In the genomic region with DNA sequence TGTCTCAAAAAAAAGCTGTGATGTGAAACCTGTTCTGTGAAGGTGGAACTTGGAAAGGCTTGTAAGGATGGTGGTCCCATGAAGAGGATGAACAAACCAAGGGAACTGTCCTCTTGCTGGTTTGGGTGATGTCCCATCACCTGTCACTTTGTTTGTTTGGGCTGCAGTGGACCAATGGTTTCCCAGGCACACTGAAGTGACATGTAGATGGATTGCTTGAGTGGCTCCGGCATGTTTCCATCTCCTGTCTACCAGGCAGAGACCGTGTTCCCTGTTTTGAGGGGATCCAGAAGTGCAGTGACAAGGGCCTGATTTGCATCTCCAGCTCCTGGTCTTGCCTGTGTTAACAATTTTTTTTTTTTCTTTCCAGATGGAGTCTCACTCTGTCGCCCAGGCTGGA, we compare ENCODE assay signal across 26 cellular contexts.
"Had no signal": no experiment of that assay in that cellular context is flagged by ENCODE, and none has a peak within 500 bp of the region (broad histone marks: within the 10 kb centered on the region; RNA-seq: fewer than 3 reads in every experiment).

No MANE protein-coding gene starts in this region.

- H3K27ac ChIP-seq: ascending aorta, brain microvascular endothelial cell, coronary artery had no signal

- FAIRE-seq: bronchial epithelial cell, frontal cortex had no signal

- H3K4me3 ChIP-seq: ascending aorta, coronary artery, dorsolateral prefrontal cortex had no signal

- H3K9me3 ChIP-seq: ascending aorta had no signal

- H3K36me3 ChIP-seq: ascending aorta, brain microvascular endothelial cell had no signal

- DNase-seq: activated CD4-positive, alpha-beta memory T cell treated with anti-CD3 and anti-CD28 coated beads for 36 hours; activated CD4-positive, alpha-beta T cell treated with anti-CD3 and anti-CD28 coated beads for 36 hours; activated CD4-positive, alpha-beta T cell treated with anti-CD3 and anti-CD28 coated beads, Interleukin-2, amount 10 ng/mL, durations not matched to agents 24 days and 14 days; activated CD4-positive, CD25-positive, alpha-beta regulatory T cell; activated CD4-positive, CD25-positive, alpha-beta regulatory T cell treated with anti-CD3 and anti-CD28 coated beads, Interleukin-2, amount 50 U/mL, for 72 hours; activated CD8-positive, alpha-beta memory T cell treated with anti-CD3 and anti-CD28 coated beads, Interleukin-2, amount 10 ng/mL, durations not matched to agents 7 days and 5 days; activated CD8-positive, alpha-beta memory T cell treated with anti-CD3 and anti-CD28 coated beads, Interleukin-2, amount 50 U/mL, for 4 hours; activated CD8-positive, alpha-beta T cell treated with anti-CD3 and anti-CD28 coated beads, Interleukin-2, amount 10 ng/mL, durations not matched to agents 7 days and 5 days; activated effector memory CD4-positive, alpha-beta T cell treated with anti-CD3 and anti-CD28 coated beads, Interleukin-2, amount 50 U/mL, for 16 hours; activated naive CD4-positive, alpha-beta T cell treated with anti-CD3 and anti-CD28 coated beads for 36 hours; activated naive CD8-positive, alpha-beta T cell treated with anti-CD3 and anti-CD28 coated beads, Interleukin-2, amount 10 ng/mL, durations not matched to agents 7 days and 5 days; activated T-cell treated with anti-CD3 and anti-CD28 coated beads, Interleukin-2, amount 50 U/mL, for 1 hour; activated T-cell treated with anti-CD3 and anti-CD28 coated beads, Interleukin-2, amount 50 U/mL, for 48 hours; brain microvascular endothelial cell; dorsolateral prefrontal cortex; effector memory CD4-positive, alpha-beta T cell; endodermal cell; foreskin fibroblast; head of caudate nucleus; T-helper 17 cell; T1000 had no signal

- ATAC-seq: activated CD4-positive, alpha-beta T cell treated with anti-CD3 and anti-CD28 coated beads for 36 hours; activated CD8-positive, alpha-beta memory T cell treated with anti-CD3 and anti-CD28 coated beads, Interleukin-2, amount 10 ng/mL, durations not matched to agents 7 days and 5 days; activated CD8-positive, alpha-beta T cell treated with anti-CD3 and anti-CD28 coated beads, Interleukin-2, amount 10 ng/mL, durations not matched to agents 7 days and 5 days; esophagus mucosa; T-helper 17 cell had no signal

- H3K27me3 ChIP-seq: ascending aorta, brain microvascular endothelial cell had no signal
